22 cellular contexts compared by ENCODE assay signal in the genomic region with DNA sequence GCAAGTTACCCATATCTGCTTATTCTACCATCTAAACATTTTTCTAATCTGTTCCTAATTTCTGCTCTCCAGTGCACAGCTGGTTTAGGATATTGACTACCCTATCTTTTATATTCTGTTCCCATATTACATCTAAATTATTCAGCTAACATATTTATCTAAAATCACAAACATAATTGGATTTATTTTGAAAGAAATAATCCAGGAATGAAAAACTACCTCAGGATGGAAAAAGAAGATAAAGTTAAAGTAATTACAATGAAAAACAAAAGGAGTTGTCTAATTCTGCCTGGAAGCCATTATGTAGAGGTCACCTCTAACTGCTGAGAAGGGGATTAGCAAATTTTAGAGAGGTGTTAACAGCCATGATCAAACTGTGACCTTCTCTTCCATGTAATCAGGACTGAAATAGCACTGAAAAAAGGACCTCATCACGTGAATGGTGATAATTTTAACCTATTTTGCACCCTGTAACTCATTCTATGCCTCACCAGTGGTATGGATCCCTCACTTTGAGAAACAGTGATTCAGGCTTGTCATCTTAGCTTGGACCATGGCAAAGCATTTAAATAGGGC.
"Had no signal": no experiment of that assay in that cellular context is flagged by ENCODE, and none has a peak within 500 bp of the region (broad histone marks: within the 10 kb centered on the region; RNA-seq: fewer than 3 reads in every experiment).

No MANE protein-coding gene starts in this region.

- H3K9me3 ChIP-seq: colonic mucosa, gastrocnemius medialis, pancreas, sigmoid colon had no signal

- H3K27me3 ChIP-seq: colonic mucosa, gastrocnemius medialis, sigmoid colon, stomach, tibial artery had no signal

- H3K4me1 ChIP-seq: colonic mucosa, pancreas, sigmoid colon, stomach had no signal

- DNase-seq: colonic mucosa; effector CD8-positive, alpha-beta T cell; endodermal cell; foreskin fibroblast; gastrocnemius medialis; head of caudate nucleus; hippocampal formation; left colon; mesenchymal stem cell; midbrain; naive thymus-derived CD8-positive, alpha-beta T cell; occipital lobe; pancreas; sigmoid colon; stimulated activated CD4-positive, alpha-beta T cell treated with anti-CD3 and anti-CD28 coated beads, Interleukin-2, amount 100 ng/mL, for 24 hours; stimulated activated CD4-positive, alpha-beta T cell treated with anti-CD3 and anti-CD28 coated beads, Interleukin-4, amount 100 ng/mL, for 24 hours; stimulated activated naive CD4-positive, alpha-beta T cell treated with Interleukin-2 at 50 U/mL for 16 hours; stomach; tibial artery had no signal

- H3K4me3 ChIP-seq: colonic mucosa, gastrocnemius medialis, pancreas, sigmoid colon, stomach, tibial artery had no signal

- H3K27ac ChIP-seq: colonic mucosa, epithelial cell of prostate, gastrocnemius medialis, pancreas, sigmoid colon, stomach, tibial artery had no signal

- ATAC-seq: esophagus mucosa; gastrocnemius medialis; left colon; naive thymus-derived CD8-positive, alpha-beta T cell; pancreas; stimulated activated effector memory CD8-positive, alpha-beta T cell treated with anti-CD3 and anti-CD28 coated beads, Interleukin-12 subunit alpha, Interleukin-12 subunit beta, amount 100 ng/mL, for 72 hours had no signal

- H3K36me3 ChIP-seq: colonic mucosa, gastrocnemius medialis, pancreas, sigmoid colon, stomach, tibial artery had no signal
